14 cellular contexts compared by ENCODE assay signal in genomic region chr1:119012383-119012782, GRCh38. TPM values are rescaled to one million over a fixed set of nuclear protein-coding genes. Genes with fewer than 3 reads are reported as not detected.
DNase-seq lines count a peak whose midpoint lies in the region; ATAC-seq and TF ChIP-seq lines count a peak whose summit lies in the region.
"Had no signal": no experiment of that assay in that cellular context is flagged by ENCODE, and none has a peak within 500 bp of the region (broad histone marks: within the 10 kb centered on the region; RNA-seq: fewer than 3 reads in every experiment).

No MANE protein-coding gene starts in this region.

- no peak overlapping the region for H2BK120ac ChIP-seq in mesendoderm (ENCODE audit: low read depth, low read length)

- no TSS peak for BruUV-seq in mammary epithelial cell (replicated peaks; lab: Mats Ljungman, UMichigan)

- no peak overlapping the region for H2BK15ac ChIP-seq in mesendoderm (replicated peaks; ENCODE audit: low read depth)

- no peak for DNase-seq in RWPE2 (ENCODE audit: low spot score)
- DNase-seq in mammary epithelial cell = peak; percentile 75
- DNase-seq in mesendoderm = peak; percentile 69
- DNase-seq in effector CD8-positive, alpha-beta T cell (lab: John Stamatoyannopoulos, UW) = no peak
- no peak for DNase-seq in stimulated activated CD4-positive, alpha-beta T cell treated with anti-CD3 and anti-CD28 coated beads, Interleukin-1b, Interleukin-23, amount 100 ng/mL, for 48 hours
- no peak for DNase-seq in middle frontal gyrus (ENCODE audit: extremely low spot score, low spot score)
- DNase-seq: BE2C; CD4-positive, alpha-beta memory T cell; DMS79 had no signal

- H3K27ac ChIP-seq in RWPE2 (ENCODE audit: poor library complexity, severe bottlenecking) (no peak overlapping the region), mammary epithelial cell (ENCODE audit: insufficient read depth, low read depth, low read length) (no peak overlapping the region), mesendoderm (ENCODE audit: low read depth, low read length) (no peak overlapping the region)
- H3K27ac ChIP-seq: A549, C4-2B had no signal

- no peak overlapping the region for H2AFZ ChIP-seq in mammary epithelial cell (ENCODE audit: low read depth, low read length)

- no peak overlapping the region for H3K56ac ChIP-seq in mesendoderm (ENCODE audit: low read length)

- no peaks in the 10 kb centered on the region for H4K20me1 ChIP-seq in mammary epithelial cell (ENCODE audit: insufficient read depth, low read length)

- H3K4me3 ChIP-seq in RWPE2 (ENCODE audit: severe bottlenecking) = no peak overlapping the region
- H3K4me3 ChIP-seq in mammary epithelial cell (replicated peaks in 1 of 3; ENCODE audit: insufficient read depth in 1 of 3, low read depth in 2 of 3, low read length in 3 of 3) = no peak overlapping the region
- H3K4me3 ChIP-seq in mesendoderm (ENCODE audit: low read length) = no peak overlapping the region
- H3K4me3 ChIP-seq: A549, GM12878, HAP-1 had no signal

- H3K9me3 ChIP-seq in RWPE2 (ENCODE audit: severe bottlenecking) (no peaks in the 10 kb centered on the region), mammary epithelial cell (replicated peaks; ENCODE audit: insufficient read depth, low read length) (peaks cover 4% of the 10 kb centered on the region)
- H3K9me3 ChIP-seq: A549, BE2C, HAP-1 had no signal

- no peaks in the 10 kb centered on the region for H3K36me3 ChIP-seq in RWPE2 (ENCODE audit: low read depth)
- H3K36me3 ChIP-seq in mammary epithelial cell (ENCODE audit: insufficient read depth, low read length) = no peaks in the 10 kb centered on the region
- no peaks in the 10 kb centered on the region for H3K36me3 ChIP-seq in mesendoderm (ENCODE audit: control insufficient read depth, insufficient read depth, low read length)
- H3K36me3 ChIP-seq: BE2C, HAP-1 had no signal

- ATAC-seq in RWPE2 (ENCODE audit: low read depth) = peak; percentile 57
- ATAC-seq: A549, GM12878 had no signal

- H3K79me1 ChIP-seq in mesendoderm (ENCODE audit: low read length) = no peaks in the 10 kb centered on the region

- dilution Hi-C loops in mammary epithelial cell (cut with HindIII; ENCODE audit: low sequenced_read_pairs) = no loop called here

- no peak overlapping the region for H2BK5ac ChIP-seq in mesendoderm (ENCODE audit: low read length)

- intact Hi-C loops in mammary epithelial cell (cut with micrococcal nuclease) = loop anchor here (5.0 kb wide), 1 partner anchor 355 kb away; the partner anchor contains the start of gene HAO2

- H3K79me2 ChIP-seq in mammary epithelial cell (ENCODE audit: insufficient read depth, low read length) = no peaks in the 10 kb centered on the region
- H3K79me2 ChIP-seq in mesendoderm (ENCODE audit: control insufficient read depth, insufficient read depth, low read length) = no peaks in the 10 kb centered on the region

- H4K5ac ChIP-seq in mesendoderm (ENCODE audit: low read length) = no peak overlapping the region

- no peak overlapping the region for H2AK5ac ChIP-seq in mesendoderm (ENCODE audit: low read length)

- H3K4ac ChIP-seq in mesendoderm (ENCODE audit: low read depth, low read length) = no peak overlapping the region

- H3K4me1 ChIP-seq in RWPE2 (ENCODE audit: insufficient read depth, poor library complexity, severe bottlenecking) (no peaks in the 10 kb centered on the region), mammary epithelial cell (ENCODE audit: insufficient read depth, low read length) (peaks cover 40% of the 10 kb centered on the region), mesendoderm (ENCODE audit: control insufficient read depth, low read depth, low read length) (no peaks in the 10 kb centered on the region)
- H3K4me1 ChIP-seq: A549, BE2C, HAP-1 had no signal

- H3K18ac ChIP-seq in mesendoderm (ENCODE audit: low read length) = no peak overlapping the region

- H3K27me3 ChIP-seq in RWPE2 (ENCODE audit: insufficient read depth, poor library complexity, severe bottlenecking) = peaks cover 14% of the 10 kb centered on the region
- H3K27me3 ChIP-seq in mammary epithelial cell (ENCODE audit: insufficient read depth, low read length) = peaks cover under 1% of the 10 kb centered on the region
- peaks cover 10% of the 10 kb centered on the region for H3K27me3 ChIP-seq in mesendoderm (ENCODE audit: insufficient read depth, low read length, poor library complexity)

- no peak overlapping the region for H3K23ac ChIP-seq in mesendoderm (ENCODE audit: low read length)

- H3K9ac ChIP-seq in mammary epithelial cell (ENCODE audit: insufficient read depth, low read length) (no peak overlapping the region), mesendoderm (ENCODE audit: low read length) (no peak overlapping the region)

- no peak overlapping the region for H4K8ac ChIP-seq in mesendoderm (ENCODE audit: low read depth, low read length)

- WGBS in mammary epithelial cell (ENCODE audit: low coverage, missing lambda C conversion rate) = 6% methylated on average over 5 of the region's 5 CpGs
- 100% methylated on average over 1 of the region's 5 CpGs for WGBS in mesendoderm (ENCODE audit: extremely low coverage, insufficient coverage, low lambda C conversion rate)

- CTCF ChIA-PET in mammary epithelial cell (lab: Charles Lee; ENCODE audit: low non-redundant PET) = interaction anchor here (0.6 kb wide), 1 partner anchor 325 kb away, joined by 3 read pairs; no protein-coding TSS in a partner anchor

- in situ Hi-C loops in mammary epithelial cell (cut with MboI; ENCODE audit: low sequenced_read_pairs in 2 of 2) = loop anchor here (25.0 kb wide), 1 partner anchor 850 kb away; no protein-coding TSS in a partner anchor

- TF ChIP-seq CTCF in RWPE2 (IDR thresholded peaks at IDR 0.05; ENCODE audit: poor library complexity, severe bottlenecking) (no peak), mammary epithelial cell (conservative IDR thresholded peaks at IDR 0.05 in 1 of 2, IDR thresholded peaks at IDR 0.05 in 1 of 2; ENCODE audit: extremely low read depth in 1 of 2, insufficient read depth in 1 of 2, low read depth in 1 of 2, low read length in 2 of 2) (no peak)

- peak overlapping the region; percentile 23 for H3K4me2 ChIP-seq in mammary epithelial cell (ENCODE audit: insufficient read depth, low read depth, low read length)
- no peak overlapping the region for H3K4me2 ChIP-seq in mesendoderm (ENCODE audit: low read length)
- H3K4me2 ChIP-seq: A549 had no signal

RNA-seq across cellular contexts. Expression of gene TBX15, which starts 24.2 kb away (rescaled TPM):
- total RNA-seq in mammary epithelial cell = under 1 TPM in 1 of 2 donors, not detected in 1; 0.17 TPM
- 0.01 TPM for polyA plus RNA-seq in mammary epithelial cell
- 2.3 TPM for polyA minus RNA-seq in mammary epithelial cell
- polyA plus RNA-seq in mesendoderm (2013, experiment 1 of 2) = 0.14 TPM
- polyA plus RNA-seq in mesendoderm (2013, experiment 2 of 2) = 0.14 TPM
- total RNA-seq: CD4-positive, alpha-beta memory T cell had no signal
- polyA plus RNA-seq: AG04450 had no signal

Comparison
In these comparisons a context has a peak if more than half of its experiments do, and no peak if none do; other contexts are left out.
1. DNase-seq: peak in mammary epithelial cell (single experiment) and mesendoderm (single experiment); none in RWPE2 (single experiment), effector CD8-positive, alpha-beta T cell (single experiment), stimulated activated CD4-positive, alpha-beta T cell treated with anti-CD3 and anti-CD28 coated beads, Interleukin-1b, Interleukin-23, amount 100 ng/mL, for 48 hours (single experiment) and middle frontal gyrus (single experiment).